In genomic region chr5:56025303-56025885, GRCh38 we compare ENCODE assay signal across 1 cellular context.
TF ChIP-seq lines count a peak whose summit lies in the region.

No MANE protein-coding gene starts in this region.

TF ChIP-seq in HepG2, 621 proteins besides CTCF, POLR2A, EP300 and RAD21 (continued from another document and continues in another):
- TF ChIP-seq, protein P1, sequence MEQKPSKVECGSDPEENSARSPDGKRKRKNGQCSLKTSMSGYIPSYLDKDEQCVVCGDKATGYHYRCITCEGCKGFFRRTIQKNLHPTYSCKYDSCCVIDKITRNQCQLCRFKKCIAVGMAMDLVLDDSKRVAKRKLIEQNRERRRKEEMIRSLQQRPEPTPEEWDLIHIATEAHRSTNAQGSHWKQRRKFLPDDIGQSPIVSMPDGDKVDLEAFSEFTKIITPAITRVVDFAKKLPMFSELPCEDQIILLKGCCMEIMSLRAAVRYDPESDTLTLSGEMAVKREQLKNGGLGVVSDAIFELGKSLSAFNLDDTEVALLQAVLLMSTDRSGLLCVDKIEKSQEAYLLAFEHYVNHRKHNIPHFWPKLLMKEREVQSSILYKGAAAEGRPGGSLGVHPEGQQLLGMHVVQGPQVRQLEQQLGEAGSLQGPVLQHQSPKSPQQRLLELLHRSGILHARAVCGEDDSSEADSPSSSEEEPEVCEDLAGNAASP (CRISPR knock-in tag; IDR thresholded peaks at IDR 0.05; ENCODE audit: borderline replicate concordance): peak; percentile 67; the same call in 1 of the 2 replicates
- peak; percentile 41; the same call in 1 of the 2 replicates for TF ChIP-seq HMG20A (CRISPR knock-in tag; IDR thresholded peaks at IDR 0.05; ENCODE audit: borderline replicate concordance)
- no peak for TF ChIP-seq RNF2 (conservative IDR thresholded peaks at IDR 0.05; ENCODE audit: low read depth)
- peak; percentile 97 for TF ChIP-seq HOXA3 (CRISPR knock-in tag; IDR thresholded peaks at IDR 0.05)
- no peak for TF ChIP-seq STAT6 (CRISPR knock-in tag; IDR thresholded peaks at IDR 0.05; ENCODE audit: borderline replicate concordance)
- peak; percentile 83 for TF ChIP-seq FOXO1 (CRISPR knock-in tag; IDR thresholded peaks at IDR 0.05)
- no peak for TF ChIP-seq REST (IDR thresholded peaks at IDR 0.05; ENCODE audit: borderline replicate concordance in 1 of 2, low read depth in 1 of 2, low read length in 2 of 2)
- TF ChIP-seq ZNF282 (IDR thresholded peaks at IDR 0.05; ENCODE audit: partially characterized antibody): no peak
- TF ChIP-seq ZKSCAN8 (CRISPR knock-in tag; IDR thresholded peaks at IDR 0.05; ENCODE audit: borderline replicate concordance): peak; percentile 65; the same call in 1 of the 2 replicates
- TF ChIP-seq ZNF512 (CRISPR knock-in tag; IDR thresholded peaks at IDR 0.05): no peak
- TF ChIP-seq GATAD2A (CRISPR knock-in tag; IDR thresholded peaks at IDR 0.05): peak; percentile 92
- TF ChIP-seq, protein P2, sequence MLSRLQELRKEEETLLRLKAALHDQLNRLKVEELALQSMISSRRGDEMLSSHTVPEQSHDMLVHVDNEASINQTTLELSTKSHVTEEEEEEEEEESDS (CRISPR knock-in tag; IDR thresholded peaks at IDR 0.05; ENCODE audit: borderline replicate concordance): no peak
- TF ChIP-seq ZNF530 (CRISPR knock-in tag; IDR thresholded peaks at IDR 0.05; ENCODE audit: low read depth): no peak
- no peak for TF ChIP-seq CHD4 (IDR thresholded peaks at IDR 0.05; ENCODE audit: borderline replicate concordance, low read length)
- no peak for TF ChIP-seq ZNF414 (CRISPR knock-in tag; IDR thresholded peaks at IDR 0.05)
- TF ChIP-seq FLYWCH1 (CRISPR knock-in tag; IDR thresholded peaks at IDR 0.05): no peak
- no peak for TF ChIP-seq ZFX (CRISPR knock-in tag; IDR thresholded peaks at IDR 0.05; ENCODE audit: low read depth)
- TF ChIP-seq ZNF589 (CRISPR knock-in tag; conservative IDR thresholded peaks at IDR 0.05): 0 out of 2 replicates have a peak, but pooled peaks have one; percentile 16
- no peak for TF ChIP-seq HNRNPLL (IDR thresholded peaks at IDR 0.05; ENCODE audit: low read depth, low read length, poor library complexity, severe bottlenecking)
- peak; percentile 91 for TF ChIP-seq HNF1A (IDR thresholded peaks at IDR 0.05; ENCODE audit: low read depth)
- TF ChIP-seq HNF1A (CRISPR knock-in tag; IDR thresholded peaks at IDR 0.05; ENCODE audit: borderline replicate concordance): peak; percentile 95
- TF ChIP-seq ZNF619 (CRISPR knock-in tag; IDR thresholded peaks at IDR 0.05): no peak
- TF ChIP-seq, protein P3, sequence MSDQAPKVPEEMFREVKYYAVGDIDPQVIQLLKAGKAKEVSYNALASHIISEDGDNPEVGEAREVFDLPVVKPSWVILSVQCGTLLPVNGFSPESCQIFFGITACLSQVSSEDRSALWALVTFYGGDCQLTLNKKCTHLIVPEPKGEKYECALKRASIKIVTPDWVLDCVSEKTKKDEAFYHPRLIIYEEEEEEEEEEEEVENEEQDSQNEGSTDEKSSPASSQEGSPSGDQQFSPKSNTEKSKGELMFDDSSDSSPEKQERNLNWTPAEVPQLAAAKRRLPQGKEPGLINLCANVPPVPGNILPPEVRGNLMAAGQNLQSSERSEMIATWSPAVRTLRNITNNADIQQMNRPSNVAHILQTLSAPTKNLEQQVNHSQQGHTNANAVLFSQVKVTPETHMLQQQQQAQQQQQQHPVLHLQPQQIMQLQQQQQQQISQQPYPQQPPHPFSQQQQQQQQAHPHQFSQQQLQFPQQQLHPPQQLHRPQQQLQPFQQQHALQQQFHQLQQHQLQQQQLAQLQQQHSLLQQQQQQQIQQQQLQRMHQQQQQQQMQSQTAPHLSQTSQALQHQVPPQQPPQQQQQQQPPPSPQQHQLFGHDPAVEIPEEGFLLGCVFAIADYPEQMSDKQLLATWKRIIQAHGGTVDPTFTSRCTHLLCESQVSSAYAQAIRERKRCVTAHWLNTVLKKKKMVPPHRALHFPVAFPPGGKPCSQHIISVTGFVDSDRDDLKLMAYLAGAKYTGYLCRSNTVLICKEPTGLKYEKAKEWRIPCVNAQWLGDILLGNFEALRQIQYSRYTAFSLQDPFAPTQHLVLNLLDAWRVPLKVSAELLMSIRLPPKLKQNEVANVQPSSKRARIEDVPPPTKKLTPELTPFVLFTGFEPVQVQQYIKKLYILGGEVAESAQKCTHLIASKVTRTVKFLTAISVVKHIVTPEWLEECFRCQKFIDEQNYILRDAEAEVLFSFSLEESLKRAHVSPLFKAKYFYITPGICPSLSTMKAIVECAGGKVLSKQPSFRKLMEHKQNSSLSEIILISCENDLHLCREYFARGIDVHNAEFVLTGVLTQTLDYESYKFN (CRISPR knock-in tag; conservative IDR thresholded peaks at IDR 0.05): peak; percentile 94
- TF ChIP-seq ISX (CRISPR knock-in tag; conservative IDR thresholded peaks at IDR 0.05): no peak
- no peak for TF ChIP-seq MEIS1 (CRISPR knock-in tag; IDR thresholded peaks at IDR 0.05; ENCODE audit: borderline replicate concordance)
- no peak for TF ChIP-seq TFAP4 (IDR thresholded peaks at IDR 0.05; ENCODE audit: borderline replicate concordance, low read depth)
- no peak for TF ChIP-seq CHCHD3 (CRISPR knock-in tag; IDR thresholded peaks at IDR 0.05)
- TF ChIP-seq ZNF550 (CRISPR knock-in tag; IDR thresholded peaks at IDR 0.05; ENCODE audit: borderline replicate concordance): no peak
- TF ChIP-seq PRDM15 (CRISPR knock-in tag; IDR thresholded peaks at IDR 0.05): no peak
- peak; percentile 81 for TF ChIP-seq BCL6 (CRISPR knock-in tag; IDR thresholded peaks at IDR 0.05)
- no peak for TF ChIP-seq AHR (CRISPR knock-in tag; IDR thresholded peaks at IDR 0.05)
- peak; percentile 81 for TF ChIP-seq PHF21A (CRISPR knock-in tag; IDR thresholded peaks at IDR 0.05)
- TF ChIP-seq ZBTB3 (CRISPR knock-in tag; IDR thresholded peaks at IDR 0.05; ENCODE audit: borderline replicate concordance, low read depth): no peak
- 0 out of 2 replicates have a peak, but pooled peaks have one; percentile 19 for TF ChIP-seq REPIN1 (CRISPR knock-in tag; IDR thresholded peaks at IDR 0.05; ENCODE audit: borderline replicate concordance, low read depth)
